In genomic region chr15:29102911-29103824, GRCh38 we compare ENCODE assay signal across 1 cellular context.
TF ChIP-seq lines count a peak whose summit lies in the region.

No MANE protein-coding gene starts in this region.

TF ChIP-seq in GM12878, 131 proteins besides CTCF, POLR2A, EP300 and RAD21 (continued from another document):
- TF ChIP-seq NFXL1 (IDR thresholded peaks at IDR 0.05; ENCODE audit: borderline replicate concordance) (no peak), CEBPB (IDR thresholded peaks at IDR 0.05; ENCODE audit: borderline replicate concordance in 1 of 2, low read depth in 2 of 2, low read length in 2 of 2) (no peak), MAX (IDR thresholded peaks at IDR 0.05; ENCODE audit: low read depth, low read length) (no peak), FOXK2 (IDR thresholded peaks at IDR 0.05) (no peak), HCFC1 (IDR thresholded peaks at IDR 0.05; ENCODE audit: low read length) (no peak), RBBP5 (conservative IDR thresholded peaks at IDR 0.05) (no peak), SMARCA5 (IDR thresholded peaks at IDR 0.05) (no peak), TBL1XR1 (IDR thresholded peaks at IDR 0.05; ENCODE audit: low read depth, low read length) (no peak), TCF12 (IDR thresholded peaks at IDR 0.05; ENCODE audit: low read depth, low read length) (no peak), DPF2 (IDR thresholded peaks at IDR 0.05) (no peak), IRF3 (IDR thresholded peaks at IDR 0.05) (no peak), ETV6 (conservative IDR thresholded peaks at IDR 0.05 in 1 of 2, IDR thresholded peaks at IDR 0.05 in 1 of 2; ENCODE audit: borderline replicate concordance in 1 of 2, low read depth in 1 of 2) (no peak), SIX5 (IDR thresholded peaks at IDR 0.05; ENCODE audit: low read depth, low read length, severe bottlenecking) (no peak), SREBF1 (IDR thresholded peaks at IDR 0.05; ENCODE audit: low read length) (no peak), SUPT20H (IDR thresholded peaks at IDR 0.05; ENCODE audit: borderline replicate concordance, control insufficient read depth, low read depth, low read length) (no peak), ZNF592 (IDR thresholded peaks at IDR 0.05) (no peak)
TF ChIP-seq in GM12878: peak in this region for 0.
